In genomic region chr16:1189455-1189854, GRCh38 we compare ENCODE assay signal across 21 cellular contexts. TPM values are rescaled to one million over a fixed set of nuclear protein-coding genes. Genes with fewer than 3 reads are reported as not detected.
DNase-seq lines count a peak whose midpoint lies in the region; ATAC-seq, FAIRE-seq and TF ChIP-seq lines count a peak whose summit lies in the region.
"Had no signal": no experiment of that assay in that cellular context is flagged by ENCODE, and none has a peak within 500 bp of the region (broad histone marks: within the 10 kb centered on the region; RNA-seq: fewer than 3 reads in every experiment).

No MANE protein-coding gene starts in this region.

- H3K27ac ChIP-seq in BLaER1 (no peak overlapping the region), HEK293 (ENCODE audit: extremely low read depth, low read depth, low read length) (no peak overlapping the region), left lung (no peak overlapping the region)
- H3K27ac ChIP-seq: 22Rv1, A549, C4-2B had no signal

- H3K4me1 Mint-ChIP-seq in glutamatergic neuron (ENCODE audit: low read depth, unreplicated experiment): peaks cover 14% of the 10 kb centered on the region
- H3K4me1 Mint-ChIP-seq: B cell had no signal

- H3K4me2 ChIP-seq in BLaER1: peak overlapping the region; percentile 80
- H3K4me2 ChIP-seq: A549 had no signal

- H3K27me3 ChIP-seq in BLaER1 (0 out of 2 replicates have a peak, but pooled peaks cover 6% of the 10 kb centered on the region), left lung (peaks cover 0 to 52% of the 10 kb centered on the region in 2 donors)

- H3K27ac Mint-ChIP-seq in glutamatergic neuron (ENCODE audit: unreplicated experiment): peak overlapping the region; percentile 48
- H3K27ac Mint-ChIP-seq: CD4-positive, alpha-beta T cell; CD8-positive, alpha-beta T cell had no signal

- peaks cover 62% of the 10 kb centered on the region for H3K4me1 ChIP-seq in BLaER1
- no peaks in the 10 kb centered on the region for H3K4me1 ChIP-seq in HEK293 (ENCODE audit: control insufficient read depth, insufficient read depth, low read length)
- H3K4me1 ChIP-seq in left lung: no peaks in the 10 kb centered on the region
- H3K4me1 ChIP-seq: Caco-2 had no signal

- H3K9ac ChIP-seq in BLaER1: no peak overlapping the region

- POLR2A ChIA-PET in HEK293 (lab: Yijun Ruan, JAX): no interaction called here

- DNase-seq in glutamatergic neuron: no peak
- DNase-seq in effector CD8-positive, alpha-beta T cell (lab: John Stamatoyannopoulos, UW): no peak
- no peak for DNase-seq in RCC 7860 (ENCODE audit: low spot score)
- no peak for DNase-seq in left lung
- DNase-seq: DMS79 treated with DMSO at 0.1 percent for 48 hours, GF-D8 had no signal

- H4K20me1 ChIP-seq in BLaER1: peaks cover 98% of the 10 kb centered on the region

- H3K4me3 Mint-ChIP-seq in glutamatergic neuron (ENCODE audit: unreplicated experiment): no peak overlapping the region
- H3K4me3 Mint-ChIP-seq: B cell; CD4-positive, alpha-beta T cell; CD8-positive, alpha-beta T cell had no signal

- H3K27me3 Mint-ChIP-seq in glutamatergic neuron (ENCODE audit: unreplicated experiment): peaks cover 5% of the 10 kb centered on the region
- H3K27me3 Mint-ChIP-seq: CD4-positive, alpha-beta T cell had no signal

- intact Hi-C loops in left lung (cut with DNase I): no loop called here

- no peak for FAIRE-seq in RCC 7860 (lab: Jason Lieb, UNC)
- FAIRE-seq: A549, D721Med, G401.6, GM12891, GM19239 had no signal

- H3K4me3 ChIP-seq in BLaER1 (no peak overlapping the region), HEK293 (ENCODE audit: low read depth, low read length) (no peak overlapping the region), left lung (no peak overlapping the region)
- H3K4me3 ChIP-seq: A549 had no signal

- H3K9me3 Mint-ChIP-seq in glutamatergic neuron (ENCODE audit: unreplicated experiment): peaks cover 7% of the 10 kb centered on the region
- H3K9me3 Mint-ChIP-seq: CD4-positive, alpha-beta T cell; CD8-positive, alpha-beta T cell had no signal

- no peaks in the 10 kb centered on the region for H3K36me3 Mint-ChIP-seq in glutamatergic neuron (ENCODE audit: unreplicated experiment)
- H3K36me3 Mint-ChIP-seq: CD8-positive, alpha-beta T cell had no signal

- peaks cover 8% of the 10 kb centered on the region; the same call in 1 of the 2 replicates for H3K36me3 ChIP-seq in BLaER1
- no peaks in the 10 kb centered on the region for H3K36me3 ChIP-seq in HEK293 (ENCODE audit: control insufficient read depth in 2 of 2, insufficient read depth in 1 of 2, low read length in 2 of 2)
- no peaks in the 10 kb centered on the region for H3K36me3 ChIP-seq in left lung

- H3K9me3 ChIP-seq in BLaER1 (no peaks in the 10 kb centered on the region), HEK293 (ENCODE audit: control insufficient read depth, insufficient read depth, low read depth, low read length) (no peaks in the 10 kb centered on the region), left lung (no peaks in the 10 kb centered on the region)
- H3K9me3 ChIP-seq: A549, Caco-2 had no signal

- ATAC-seq in left lung: no peak

- CTCF ChIA-PET in HEK293 (lab: Yijun Ruan, JAX): interaction anchor here (0.6 kb wide), 1 partner anchor 52 kb away, joined by 3 read pairs; no protein-coding TSS in a partner anchor

- TF ChIP-seq CTCF in HEK293 (tag by site-specific recombination; IDR thresholded peaks at IDR 0.05) (no peak), glutamatergic neuron (IDR thresholded peaks at IDR 0.05; ENCODE audit: partially characterized antibody, unreplicated experiment) (no peak), left lung (IDR thresholded peaks at IDR 0.05) (no peak)

TF ChIP-seq in HEK293, 187 proteins besides CTCF, POLR2A, EP300 and RAD21:
- TF ChIP-seq ZNF394 (tag by site-specific recombination; IDR thresholded peaks at IDR 0.05; ENCODE audit: borderline replicate concordance): no peak
- peak; percentile 28; the same call in 1 of the 2 replicates for TF ChIP-seq ZNF121 (tag by site-specific recombination; IDR thresholded peaks at IDR 0.05)
TF ChIP-seq in HEK293: peak in this region for 1.

RNA-seq across cellular contexts. Expression of gene TPSG1, which starts 35.6 kb away (rescaled TPM):
- not detected for total RNA-seq in glutamatergic neuron (ENCODE audit: unreplicated experiment)
- total RNA-seq in left lung: under 1 TPM in 1 of 2 donors, not detected in 1; 0.34 TPM
- total RNA-seq: B cell; Caco-2; Calu3; CD4-positive, alpha-beta T cell; CD8-positive, alpha-beta T cell had no signal

RNA-seq across cellular contexts. Expression of gene CACNA1H, which starts 36.5 kb away (rescaled TPM):
- total RNA-seq in glutamatergic neuron (ENCODE audit: unreplicated experiment): 161 TPM
- 10 to 100 TPM in 1 of 2 donors, 1 to 10 TPM in 1; 7.0 to 14.0 TPM for total RNA-seq in left lung
- total RNA-seq: Calu3 had no signal

RNA-seq across cellular contexts. Expression of gene TPSB2, which starts 40.5 kb away (rescaled TPM):
- not detected for total RNA-seq in glutamatergic neuron (ENCODE audit: unreplicated experiment)
- 10 to 100 TPM in 1 of 2 donors, 1 to 10 TPM in 1; 3.0 to 55.5 TPM for total RNA-seq in left lung
- total RNA-seq: A172; B cell; Caco-2; Calu3; CD4-positive, alpha-beta T cell; CD8-positive, alpha-beta T cell had no signal

RNA-seq across cellular contexts. Expression of gene TPSAB1, which starts 51.0 kb away (rescaled TPM):
- not detected for total RNA-seq in glutamatergic neuron (ENCODE audit: unreplicated experiment)
- 10 to 100 TPM; 35.1 to 51.0 TPM for total RNA-seq in left lung
- total RNA-seq: B cell; Caco-2; Calu3; CD8-positive, alpha-beta T cell had no signal

Comparison
In these comparisons a context has a peak if more than half of its experiments do, and no peak if none do; other contexts are left out.
1. RNA of gene CACNA1H, which starts 36.5 kb away (total RNA-seq): 161 TPM in glutamatergic neuron (single experiment); 7.0 to 14.0 TPM in left lung; every median in the first group is over 10 times any median in the second.